ENCODE assay signal across 8 cellular contexts in genomic region chr11:60912851-60913550, GRCh38. TPM values are rescaled to one million over a fixed set of nuclear protein-coding genes. Genes with fewer than 3 reads are reported as not detected.
DNase-seq lines count a peak whose midpoint lies in the region; ATAC-seq, FAIRE-seq and TF ChIP-seq lines count a peak whose summit lies in the region.

No MANE protein-coding gene starts in this region.

- peak overlapping the region; percentile 97 for H3K27ac ChIP-seq in CD4-positive, alpha-beta T cell (ENCODE audit: low read depth, low read length)
- peak overlapping the region; percentile 82 for H3K27ac ChIP-seq in OCI-LY7 (ENCODE audit: low read depth, low read length, poor library complexity, severe bottlenecking)
- H3K27ac ChIP-seq in H1 (ENCODE audit: low read depth, low read length), result peak overlapping the region; percentile 57; the same call in 1 of the 2 replicates
- peak overlapping the region; percentile 73 for H3K27ac ChIP-seq in neutrophil

- H3K4me3 ChIP-seq in OCI-LY7 (ENCODE audit: low read depth, low read length, poor library complexity, severe bottlenecking) (peak overlapping the region; percentile 83), H1 (ENCODE audit: extremely low read depth in 1 of 4, insufficient read depth in 2 of 4, low read depth in 3 of 4, low read length in 4 of 4) (peak overlapping the region in 2 of 4 experiments; percentile 65 to 80; a peak in 4 of 8 replicates), neutrophil (ENCODE audit: low read depth in 1 of 2, low read length in 1 of 2) (peak overlapping the region; percentile 85 to 93)

- no peak overlapping the region for H3K14ac ChIP-seq in H1 (ENCODE audit: insufficient read length)

- H3K4me3 Mint-ChIP-seq in CD4-positive, alpha-beta T cell, result peak overlapping the region; percentile 71

- no peak overlapping the region for H4K5ac ChIP-seq in H1 (ENCODE audit: insufficient read length, low read depth, low read length)

- H3K4me1 ChIP-seq in OCI-LY7 (ENCODE audit: insufficient read depth, low read length, poor library complexity, severe bottlenecking) (peaks cover 56% of the 10 kb centered on the region), H1 (replicated peaks in 1 of 4; ENCODE audit: control insufficient read depth in 3 of 4, insufficient read depth in 4 of 4, low read length in 3 of 4) (peaks cover 10 to 27% (median 18%) of the 10 kb centered on the region in 4 experiments), neutrophil (ENCODE audit: control insufficient read depth in 1 of 2, insufficient read depth in 1 of 2, low read depth in 1 of 2, low read length in 1 of 2) (peaks cover 25 to 28% of the 10 kb centered on the region in 2 experiments)

- POLR2A ChIA-PET in CD4-positive, alpha-beta T cell (lab: Charles Lee), result interaction anchor here (0.6 to 4.7 kb wide), 27 partner anchors 7 to 517 kb away, joined by 3 to 43 read pairs (median 4); partner anchors contain the start of genes CPSF7, PRPF19, SDHAF2 and TMEM132A
- POLR2A ChIA-PET in OCI-LY7 (lab: Charles Lee) (interaction anchor here (0.7 to 3.4 kb wide), 11 partner anchors 9 to 1770 kb away, joined by 3 to 21 read pairs (median 4); no protein-coding TSS in a partner anchor), H1 (lab: Charles Lee; ENCODE audit: partially characterized antibody) (interaction anchor here (1.2 to 4.2 kb wide), 5 partner anchors 8 to 24 kb away, joined by 3 to 28 read pairs (median 5); partner anchors contain the start of genes PRPF19 and TMEM132A)

- 88% methylated on average over 21 of the region's 22 CpGs; no CpG with 5 or more reads in 1 of the 2 experiments for WGBS in H1 (ENCODE audit: extremely low coverage in 1 of 2, insufficient coverage in 1 of 2, insufficient read length in 1 of 2, insufficient replicate concordance in 2 of 2, low coverage in 1 of 2, low lambda C conversion rate in 2 of 2, missing lambda C conversion rate in 1 of 2), 2 experiments

- no peaks in the 10 kb centered on the region for H3K9me2 ChIP-seq in OCI-LY7 (ENCODE audit: insufficient read depth, low read length)

- CTCF ChIA-PET in CD4-positive, alpha-beta T cell (lab: Charles Lee), result interaction anchor here (1.2 to 3.6 kb wide), 4 partner anchors 14 to 82 kb away, joined by 3 to 25 read pairs (median 8); no protein-coding TSS in a partner anchor
- CTCF ChIA-PET in OCI-LY7 (lab: Charles Lee; ENCODE audit: unreplicated experiment), result interaction anchor here (1.2 to 3.0 kb wide), 4 partner anchors 8 to 69 kb away, joined by 3 to 17 read pairs (median 4); partner anchors contain the start of gene SLC15A3
- CTCF ChIA-PET in H1 (lab: Charles Lee; ENCODE audit: partially characterized antibody), result interaction anchor here (0.8 to 2.6 kb wide), 10 partner anchors 8 to 720 kb away, joined by 3 to 9 read pairs (median 5); no protein-coding TSS in a partner anchor

- H4K20me1 ChIP-seq in OCI-LY7 (ENCODE audit: insufficient read depth, low read length) (peaks cover 8% of the 10 kb centered on the region; the same call in 1 of the 2 replicates), H1 (replicated peaks in 1 of 2; ENCODE audit: control insufficient read depth in 1 of 2, insufficient read depth in 2 of 2, low read length in 2 of 2) (peaks cover 0 to 2% of the 10 kb centered on the region in 2 experiments)

- no peaks in the 10 kb centered on the region for H3K9me3 Mint-ChIP-seq in CD4-positive, alpha-beta T cell

- no TSS peak for BruUV-seq in OCI-LY7 (replicated peaks; lab: Mats Ljungman, UMichigan)

- peaks cover 8% of the 10 kb centered on the region for H3K23me2 ChIP-seq in H1 (ENCODE audit: low read depth, low read length)

- no peak overlapping the region for H2BK20ac ChIP-seq in H1 (ENCODE audit: low read length)

- H3K9me3 ChIP-seq in CD4-positive, alpha-beta T cell (ENCODE audit: control insufficient read depth, low read length), result no peaks in the 10 kb centered on the region
- H3K9me3 ChIP-seq in OCI-LY7 (ENCODE audit: low read length) (peaks cover 21% of the 10 kb centered on the region), H1 (ENCODE audit: insufficient read depth in 2 of 2, low read depth in 1 of 2, low read length in 1 of 2) (no peaks in the 10 kb centered on the region), neutrophil (no peaks in the 10 kb centered on the region)

- peak overlapping the region; percentile 51 for H3K18ac ChIP-seq in H1 (ENCODE audit: extremely low read depth, low read length)

- no peak for ATAC-seq in CD4-positive, alpha-beta T cell (ENCODE audit: poor library complexity)
- no peak for ATAC-seq in HG02623 (IDR thresholded peaks at IDR 0.05; ENCODE audit: unreplicated experiment)
- ATAC-seq in GM19324 (IDR thresholded peaks at IDR 0.05; ENCODE audit: low FRiP score, unreplicated experiment), result no peak
- ATAC-seq in GM21723 (IDR thresholded peaks at IDR 0.05; ENCODE audit: unreplicated experiment), result no peak

- H3K4me1 Mint-ChIP-seq in CD4-positive, alpha-beta T cell (ENCODE audit: low read depth), result peaks cover 63% of the 10 kb centered on the region

- H2BK15ac ChIP-seq in H1 (ENCODE audit: low read length), result peak overlapping the region; percentile 82; the same call in 1 of the 2 replicates

- no peaks in the 10 kb centered on the region for H3K27me3 Mint-ChIP-seq in CD4-positive, alpha-beta T cell

- peaks cover 28% of the 10 kb centered on the region for H3K36me3 ChIP-seq in OCI-LY7 (ENCODE audit: insufficient read depth, low read length)
- no peaks in the 10 kb centered on the region for H3K36me3 ChIP-seq in H1 (ENCODE audit: control insufficient read depth in 2 of 4, insufficient read depth in 4 of 4, low read length in 3 of 4)
- no peaks in the 10 kb centered on the region for H3K36me3 ChIP-seq in neutrophil

- intact Hi-C loops in CD4-positive, alpha-beta T cell (cut with DNase I, micrococcal nuclease), result loop anchor here (2.0 to 5.0 kb wide), 2 partner anchors 216 to 419 kb away; partner anchors contain the start of genes DDB1 (in 1 of the 2) and TKFC (in 1 of the 2)
- intact Hi-C loops in OCI-LY7 (cut with micrococcal nuclease; ENCODE audit: unreplicated experiment), result no loop called here

- H3K4ac ChIP-seq in H1 (replicated peaks; ENCODE audit: insufficient read length, low read depth, low read length), result peak overlapping the region; percentile 61

- H2AFZ ChIP-seq in OCI-LY7 (ENCODE audit: low read length) (peak overlapping the region; percentile 94), H1 (ENCODE audit: low read length) (peak overlapping the region; percentile 97)

- H3K4me2 ChIP-seq in OCI-LY7 (ENCODE audit: low read length), result peak overlapping the region; percentile 77
- peak overlapping the region; percentile 89 to 91 for H3K4me2 ChIP-seq in H1 (ENCODE audit: insufficient read depth in 1 of 2, low read depth in 2 of 2, low read length in 2 of 2)

- no peak overlapping the region for H3K56ac ChIP-seq in H1 (replicated peaks; ENCODE audit: insufficient read length, low read depth, low read length)

- peak overlapping the region; percentile 40; the same call in 1 of the 2 replicates for H2BK5ac ChIP-seq in H1 (ENCODE audit: low read depth, low read length)

- no peak overlapping the region; a peak in 2 of 7 replicates for H3K9ac ChIP-seq in H1 (replicated peaks in 1 of 4; ENCODE audit: extremely low read depth in 1 of 4, low read depth in 3 of 4, low read length in 3 of 4)

- H3K79me1 ChIP-seq in H1 (ENCODE audit: low read depth, low read length), result no peaks in the 10 kb centered on the region

- H3K79me2 ChIP-seq in OCI-LY7 (ENCODE audit: insufficient read depth, low read depth, low read length) (peaks cover 40% of the 10 kb centered on the region), H1 (ENCODE audit: control insufficient read depth in 1 of 2, insufficient read depth in 2 of 2, low read length in 2 of 2) (peaks cover 5 to 16% of the 10 kb centered on the region in 2 experiments)

- peak overlapping the region; percentile 54; the same call in 1 of the 2 replicates for H2BK12ac ChIP-seq in H1 (ENCODE audit: low read depth, low read length)

- no peak overlapping the region for H2AK5ac ChIP-seq in H1 (ENCODE audit: low read depth, low read length)

- peak overlapping the region; percentile 87 for H3K27ac Mint-ChIP-seq in CD4-positive, alpha-beta T cell

- no peak overlapping the region for H2BK120ac ChIP-seq in H1 (replicated peaks; ENCODE audit: low read depth, low read length)

- TF ChIP-seq EP300 in H1 (IDR thresholded peaks at IDR 0.05; ENCODE audit: borderline replicate concordance in 1 of 2, low read depth in 2 of 2, low read length in 2 of 2), result no peak

- H4K91ac ChIP-seq in H1 (replicated peaks; ENCODE audit: insufficient read length, low read length), result peak overlapping the region; percentile 87

- H3K27me3 ChIP-seq in CD4-positive, alpha-beta T cell (ENCODE audit: control insufficient read depth, insufficient read depth, low read length), result no peaks in the 10 kb centered on the region
- H3K27me3 ChIP-seq in H1 (replicated peaks in 1 of 4; ENCODE audit: control insufficient read depth in 3 of 4, extremely low read depth in 1 of 4, insufficient read depth in 3 of 4, low read length in 3 of 4) (peaks cover 0 to 2% (median 0%) of the 10 kb centered on the region in 4 experiments; a peak in 1 of 7 replicates), neutrophil (peaks cover 30% of the 10 kb centered on the region)

- FAIRE-seq in H1 (lab: Jason Lieb, UNC), result no peak

- no peak overlapping the region; the same call in 1 of the 2 replicates for H4K8ac ChIP-seq in H1 (ENCODE audit: extremely low read depth, insufficient read depth, low read length)

- H3K23ac ChIP-seq in H1 (ENCODE audit: insufficient read length), result no peak overlapping the region

- no peak for TF ChIP-seq POLR2A in H1 (IDR thresholded peaks at IDR 0.05; ENCODE audit: control extremely low read depth in 1 of 2, low read depth in 2 of 2, low read length in 2 of 2)

- no peak for DNase-seq in CD4-positive, alpha-beta T cell
- DNase-seq in OCI-LY7 (ENCODE audit: low spot score) (no peak), H1 (ENCODE audit: low read depth in 1 of 2, low spot score in 2 of 2) (no peak), NCI-H510A (lab: John Stamatoyannopoulos, UW) (no peak)

- peaks cover 22% of the 10 kb centered on the region for H3K36me3 Mint-ChIP-seq in CD4-positive, alpha-beta T cell (ENCODE audit: low read depth)

- no peak for TF ChIP-seq CTCF in CD4-positive, alpha-beta T cell (IDR thresholded peaks at IDR 0.05)
- TF ChIP-seq CTCF in OCI-LY7 (conservative IDR thresholded peaks at IDR 0.05; ENCODE audit: low read length), result no peak
- no peak for TF ChIP-seq CTCF in H1 (IDR thresholded peaks at IDR 0.05; ENCODE audit: control extremely low read depth in 1 of 3, insufficient read depth in 1 of 3, low read depth in 1 of 3, low read length in 3 of 3)
- TF ChIP-seq CTCF in neutrophil (IDR thresholded peaks at IDR 0.05), result no peak

- no peak for TF ChIP-seq RAD21 in H1 (IDR thresholded peaks at IDR 0.05 in 1 of 2, conservative IDR thresholded peaks at IDR 0.05 in 1 of 2; ENCODE audit: low read depth in 2 of 2, low read length in 2 of 2)

RNA-seq across cellular contexts. Expression of gene TMEM109, which starts 1.0 kb away (rescaled TPM):
- total RNA-seq in CD4-positive, alpha-beta T cell, result 10 to 100 TPM; 27.8 to 32.9 TPM
- total RNA-seq in OCI-LY7 (2014; rRNA removed; shearing (Covaris generic)), result 57.0 and 62.4 TPM in 2 replicates
- total RNA-seq in OCI-LY7 (2022), result 67.8 and 68.6 TPM in 2 replicates
- total RNA-seq in H1 (2021; fragmentation: NEBNext Ultra II Directional; extraction: Animal tissue kit (Norgen Biotek cat#: 25700)), result 30.3 and 30.7 TPM in 2 replicates
- 27.3 and 29.9 TPM in 2 replicates for polyA plus RNA-seq in H1 (2011; rRNA removed)
- polyA plus RNA-seq in H1 (2011; cell fraction: cytosol; rRNA removed), result 18.1 TPM
- 20.8 TPM for polyA plus RNA-seq in H1 (2011; cell fraction: nucleus; rRNA removed)
- polyA plus RNA-seq in H1 (2012, experiment 1 of 2), result 18.4 to 34.3 TPM (median 29.4 TPM) in 4 replicates
- polyA plus RNA-seq in H1 (2012, experiment 2 of 2), result 41.0 TPM
- 58.8 TPM for polyA plus RNA-seq in H1 (2013, experiment 1 of 2)
- 66.2 TPM for polyA plus RNA-seq in H1 (2013, experiment 2 of 2)
- polyA minus RNA-seq in H1 (2011; rRNA and poly(A)+ RNA removed), result 12.3 and 12.4 TPM in 2 replicates
- polyA minus RNA-seq in H1 (2011; cell fraction: cytosol; rRNA and poly(A)+ RNA removed), result 6.8 TPM
- polyA minus RNA-seq in H1 (2011; cell fraction: nucleus; rRNA and poly(A)+ RNA removed), result 6.0 TPM

RNA-seq across cellular contexts. Expression of gene PRPF19, which starts 6.6 kb away (rescaled TPM):
- total RNA-seq in CD4-positive, alpha-beta T cell, result 10 to 100 TPM; 63.2 to 67.3 TPM
- total RNA-seq in OCI-LY7 (2014; rRNA removed; shearing (Covaris generic)), result 95.2 and 120 TPM in 2 replicates
- 135 and 153 TPM in 2 replicates for total RNA-seq in OCI-LY7 (2022)
- total RNA-seq in H1 (2021; fragmentation: NEBNext Ultra II Directional; extraction: Animal tissue kit (Norgen Biotek cat#: 25700)), result 140 and 141 TPM in 2 replicates
- 107 and 176 TPM in 2 replicates for polyA plus RNA-seq in H1 (2011; rRNA removed)
- 94.9 TPM for polyA plus RNA-seq in H1 (2011; cell fraction: cytosol; rRNA removed)
- 102 TPM for polyA plus RNA-seq in H1 (2011; cell fraction: nucleus; rRNA removed)
- 108 to 174 TPM (median 157 TPM) in 4 replicates for polyA plus RNA-seq in H1 (2012, experiment 1 of 2)
- 112 TPM for polyA plus RNA-seq in H1 (2012, experiment 2 of 2)
- polyA plus RNA-seq in H1 (2013, experiment 1 of 2), result 81.8 TPM
- 81.3 TPM for polyA plus RNA-seq in H1 (2013, experiment 2 of 2)
- 50.2 and 71.6 TPM in 2 replicates for polyA minus RNA-seq in H1 (2011; rRNA and poly(A)+ RNA removed)
- polyA minus RNA-seq in H1 (2011; cell fraction: cytosol; rRNA and poly(A)+ RNA removed), result 50.9 TPM
- polyA minus RNA-seq in H1 (2011; cell fraction: nucleus; rRNA and poly(A)+ RNA removed), result 63.9 TPM

RNA-seq across cellular contexts. Expression of gene TMEM132A, which starts 11.3 kb away (rescaled TPM):
- not detected for total RNA-seq in CD4-positive, alpha-beta T cell
- total RNA-seq in OCI-LY7 (2014; rRNA removed; shearing (Covaris generic)), result 5.0 and 8.9 TPM in 2 replicates
- total RNA-seq in OCI-LY7 (2022), result 5.5 and 7.5 TPM in 2 replicates
- total RNA-seq in H1 (2021; fragmentation: NEBNext Ultra II Directional; extraction: Animal tissue kit (Norgen Biotek cat#: 25700)), result 97.9 and 98.2 TPM in 2 replicates
- polyA plus RNA-seq in H1 (2011; rRNA removed), result 46.6 and 69.0 TPM in 2 replicates
- 65.5 TPM for polyA plus RNA-seq in H1 (2011; cell fraction: cytosol; rRNA removed)
- polyA plus RNA-seq in H1 (2011; cell fraction: nucleus; rRNA removed), result 453 TPM
- polyA plus RNA-seq in H1 (2012, experiment 1 of 2), result 77.1 to 107 TPM (median 96.0 TPM) in 4 replicates
- 39.7 TPM for polyA plus RNA-seq in H1 (2012, experiment 2 of 2)
- polyA plus RNA-seq in H1 (2013, experiment 1 of 2), result 99.5 TPM
- 89.8 TPM for polyA plus RNA-seq in H1 (2013, experiment 2 of 2)
- polyA minus RNA-seq in H1 (2011; rRNA and poly(A)+ RNA removed), result 26.2 and 27.0 TPM in 2 replicates
- polyA minus RNA-seq in H1 (2011; cell fraction: cytosol; rRNA and poly(A)+ RNA removed), result 53.9 TPM
- polyA minus RNA-seq in H1 (2011; cell fraction: nucleus; rRNA and poly(A)+ RNA removed), result 103 TPM

RNA-seq across cellular contexts. Expression of gene SLC15A3, which starts 39.0 kb away (rescaled TPM):
- 10 to 100 TPM; 10.5 to 11.9 TPM for total RNA-seq in CD4-positive, alpha-beta T cell
- 7.2 and 12.6 TPM in 2 replicates for total RNA-seq in OCI-LY7 (2014; rRNA removed; shearing (Covaris generic))
- 41.4 and 43.9 TPM in 2 replicates for total RNA-seq in OCI-LY7 (2022)
- 25.8 and 33.7 TPM in 2 replicates for total RNA-seq in H1 (2021; fragmentation: NEBNext Ultra II Directional; extraction: Animal tissue kit (Norgen Biotek cat#: 25700))
- 31.0 and 36.4 TPM in 2 replicates for polyA plus RNA-seq in H1 (2011; rRNA removed)
- polyA plus RNA-seq in H1 (2011; cell fraction: cytosol; rRNA removed), result 21.3 TPM
- 34.6 TPM for polyA plus RNA-seq in H1 (2011; cell fraction: nucleus; rRNA removed)
- polyA plus RNA-seq in H1 (2012, experiment 1 of 2), result 23.0 to 39.6 TPM (median 34.9 TPM) in 4 replicates
- 42.7 TPM for polyA plus RNA-seq in H1 (2012, experiment 2 of 2)
- polyA plus RNA-seq in H1 (2013, experiment 1 of 2), result 52.8 TPM
- polyA plus RNA-seq in H1 (2013, experiment 2 of 2), result 59.9 TPM
- 32.4 and 38.1 TPM in 2 replicates for polyA minus RNA-seq in H1 (2011; rRNA and poly(A)+ RNA removed)
- polyA minus RNA-seq in H1 (2011; cell fraction: cytosol; rRNA and poly(A)+ RNA removed), result 23.1 TPM
- 32.3 TPM for polyA minus RNA-seq in H1 (2011; cell fraction: nucleus; rRNA and poly(A)+ RNA removed)

RNA-seq across cellular contexts. Expression of gene ZP1, which starts 45.7 kb away (rescaled TPM):
- under 1 TPM in 1 of 2 experiments, not detected in 1; 0.20 TPM for total RNA-seq in CD4-positive, alpha-beta T cell
- total RNA-seq in OCI-LY7 (2014; rRNA removed; shearing (Covaris generic)), result not detected in 2 replicates
- total RNA-seq in OCI-LY7 (2022), result not detected in 2 replicates
- total RNA-seq in H1 (2021; fragmentation: NEBNext Ultra II Directional; extraction: Animal tissue kit (Norgen Biotek cat#: 25700)), result not detected in 2 replicates
- 0.16 TPM in 1 of 2 replicates, not detected in the other for polyA plus RNA-seq in H1 (2011; rRNA removed)
- polyA plus RNA-seq in H1 (2011; cell fraction: cytosol; rRNA removed), result not detected
- not detected for polyA plus RNA-seq in H1 (2011; cell fraction: nucleus; rRNA removed)
- not detected in 4 replicates for polyA plus RNA-seq in H1 (2012, experiment 1 of 2)
- not detected for polyA plus RNA-seq in H1 (2012, experiment 2 of 2)
- not detected for polyA plus RNA-seq in H1 (2013, experiment 1 of 2)
- not detected for polyA plus RNA-seq in H1 (2013, experiment 2 of 2)
- not detected in 2 replicates for polyA minus RNA-seq in H1 (2011; rRNA and poly(A)+ RNA removed)
- not detected for polyA minus RNA-seq in H1 (2011; cell fraction: cytosol; rRNA and poly(A)+ RNA removed)
- not detected for polyA minus RNA-seq in H1 (2011; cell fraction: nucleus; rRNA and poly(A)+ RNA removed)
